8 cellular contexts compared by ENCODE assay signal in the genomic region with DNA sequence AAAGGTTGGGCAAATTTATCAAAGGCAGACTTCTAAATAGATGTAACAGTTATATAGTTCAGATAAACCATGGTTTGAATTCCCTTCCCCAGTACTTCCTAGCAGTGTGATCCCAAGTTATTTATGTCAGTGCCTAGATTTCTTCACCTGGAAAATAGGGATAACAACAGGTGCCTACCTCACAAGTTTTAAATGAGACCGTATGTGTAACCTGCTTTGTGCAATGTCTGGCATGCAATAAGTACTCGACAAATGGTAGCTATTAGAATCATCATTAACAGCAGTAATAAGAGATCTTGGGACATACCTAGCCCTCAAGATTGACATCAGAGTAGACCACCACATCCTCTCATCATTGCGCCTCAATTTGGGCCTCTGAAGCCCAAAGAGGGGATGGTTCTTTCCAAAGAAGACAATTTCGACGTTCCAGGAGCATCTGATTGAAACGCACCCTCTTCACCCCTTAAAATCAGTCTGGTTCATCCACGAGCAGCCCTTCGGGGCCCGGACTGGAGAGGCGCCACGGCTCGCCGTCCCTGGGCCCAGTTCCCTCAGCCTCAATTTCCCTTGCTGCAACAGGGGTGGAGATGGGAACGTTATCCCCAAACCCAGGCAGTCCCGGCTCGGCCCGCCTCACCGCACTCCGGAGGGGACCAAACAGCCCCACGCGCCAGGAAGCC. TPM values are rescaled to one million over a fixed set of nuclear protein-coding genes. Genes with fewer than 3 reads are reported as not detected.
A peak's percentile ranks its signal among the peaks of the same experiment; 100 is the strongest.
DNase-seq lines count a peak whose midpoint lies in the region; ATAC-seq and TF ChIP-seq lines count a peak whose summit lies in the region.

No MANE protein-coding gene starts in this region.

- TF ChIP-seq CTCF in heart left ventricle (IDR thresholded peaks at IDR 0.05), result no peak
- TF ChIP-seq CTCF in activated CD8-positive, alpha-beta T cell treated with anti-CD3 and anti-CD28 coated beads for 36 hours (IDR thresholded peaks at IDR 0.05), result no peak

- H3K4me3 Mint-ChIP-seq in activated CD8-positive, alpha-beta T cell treated with anti-CD3 and anti-CD28 coated beads for 36 hours, result peak overlapping the region; percentile 99
- H3K4me3 Mint-ChIP-seq in stimulated activated memory B cell treated with anti-CD40 and anti-IgM and Interleukin-4, amounts not matched to agents 10 μg/mL and 1 μg/mL and 100 μg/mL, for 72 hours, result peak overlapping the region; percentile 99

- peak overlapping the region; percentile 97 for H3K27ac Mint-ChIP-seq in activated CD8-positive, alpha-beta T cell treated with anti-CD3 and anti-CD28 coated beads for 36 hours
- peak overlapping the region; percentile 98 for H3K27ac Mint-ChIP-seq in stimulated activated memory B cell treated with anti-CD40 and anti-IgM and Interleukin-4, amounts not matched to agents 10 μg/mL and 1 μg/mL and 100 μg/mL, for 72 hours

- H3K4me3 ChIP-seq in heart left ventricle, result peak overlapping the region; percentile 60 to 96 (median 84)
- peak overlapping the region; percentile 88 for H3K4me3 ChIP-seq in iPS DF 6.9 (ENCODE audit: low read length)

- intact Hi-C loops in heart left ventricle (cut with DNase I) (loop anchor here in 4 of 10 donors (1.0 to 10.0 kb wide), 5 partner anchors 34 to 801 kb away; a partner anchor contains a TSS), left ventricle myocardium superior (cut with micrococcal nuclease) (no loop called here), left colon (cut with DNase I, micrococcal nuclease) (no loop called here)
- intact Hi-C loops in activated CD8-positive, alpha-beta T cell treated with anti-CD3 and anti-CD28 coated beads for 36 hours (cut with micrococcal nuclease), result loop anchor here (5.0 kb wide), 1 partner anchor 49 kb away; no protein-coding TSS in a partner anchor

- H3K9me3 ChIP-seq in heart left ventricle (no peaks in the 10 kb centered on the region), iPS DF 6.9 (ENCODE audit: control insufficient read depth, insufficient read depth, low read length) (no peaks in the 10 kb centered on the region)

- peaks cover 0 to 29% (median 12%) of the 10 kb centered on the region in 12 donors for H3K4me1 ChIP-seq in heart left ventricle
- H3K4me1 ChIP-seq in iPS DF 6.9 (ENCODE audit: control insufficient read depth, insufficient read depth, low read length), result no peaks in the 10 kb centered on the region; the same call in 1 of the 2 replicates

- no peaks in the 10 kb centered on the region for H3K9me3 Mint-ChIP-seq in activated CD8-positive, alpha-beta T cell treated with anti-CD3 and anti-CD28 coated beads for 36 hours
- no peaks in the 10 kb centered on the region for H3K9me3 Mint-ChIP-seq in stimulated activated memory B cell treated with anti-CD40 and anti-IgM and Interleukin-4, amounts not matched to agents 10 μg/mL and 1 μg/mL and 100 μg/mL, for 72 hours

- no peak for TF ChIP-seq POLR2A in heart left ventricle (IDR thresholded peaks at IDR 0.05)

- H3K27me3 ChIP-seq in heart left ventricle (no peaks in the 10 kb centered on the region), iPS DF 6.9 (ENCODE audit: control insufficient read depth, insufficient read depth, low read length) (no peaks in the 10 kb centered on the region)

- POLR2A ChIA-PET in activated CD8-positive, alpha-beta T cell treated with anti-CD3 and anti-CD28 coated beads for 36 hours (lab: Charles Lee), result interaction anchor here (1.3 to 1.6 kb wide), 3 partner anchors 14 to 33 kb away, joined by 3 read pairs; no protein-coding TSS in a partner anchor

- no peak for DNase-seq in heart left ventricle
- DNase-seq in left ventricle myocardium superior, result no peak
- no peak for DNase-seq in activated CD8-positive, alpha-beta T cell treated with anti-CD3 and anti-CD28 coated beads for 36 hours
- DNase-seq in iPS DF 6.9 (ENCODE audit: low read depth, low spot score), result no peak
- DNase-seq in left colon, result no peak
- DNase-seq in D341Med (ENCODE audit: low spot score), result no peak

- 0 to 1% (median 1%) methylated on average over 15 to 21 of the region's 21 CpGs for WGBS in heart left ventricle, 4 donors
- no CpG with 5 or more reads among the region's 21 CpGs for WGBS in iPS DF 6.9 (ENCODE audit: insufficient coverage, insufficient read length)

- H3K36me3 ChIP-seq in heart left ventricle (peaks cover 0 to 7% (median 3%) of the 10 kb centered on the region in 9 donors), iPS DF 6.9 (ENCODE audit: control insufficient read depth, insufficient read depth, low read length) (peaks cover under 1% of the 10 kb centered on the region; the same call in 1 of the 2 replicates)

- no peak for ATAC-seq in heart left ventricle
- ATAC-seq in left ventricle myocardium superior, result no peak
- peak; percentile 19 for ATAC-seq in HG03342 (IDR thresholded peaks at IDR 0.05; ENCODE audit: unreplicated experiment)
- ATAC-seq in activated CD8-positive, alpha-beta T cell treated with anti-CD3 and anti-CD28 coated beads for 36 hours, result no peak
- ATAC-seq in stimulated activated memory B cell treated with anti-CD40 and anti-IgM and Interleukin-4, amounts not matched to agents 10 μg/mL and 1 μg/mL and 100 μg/mL, for 72 hours, result peak; percentile 56
- no peak for ATAC-seq in left colon

- H3K27ac ChIP-seq in heart left ventricle (peak overlapping the region; percentile 74 to 98 (median 94)), iPS DF 6.9 (ENCODE audit: low read length) (no peak overlapping the region)

- H3K36me3 Mint-ChIP-seq in activated CD8-positive, alpha-beta T cell treated with anti-CD3 and anti-CD28 coated beads for 36 hours (ENCODE audit: low read depth), result peaks cover 55% of the 10 kb centered on the region
- peaks cover 11% of the 10 kb centered on the region for H3K36me3 Mint-ChIP-seq in stimulated activated memory B cell treated with anti-CD40 and anti-IgM and Interleukin-4, amounts not matched to agents 10 μg/mL and 1 μg/mL and 100 μg/mL, for 72 hours

- H3K4me1 Mint-ChIP-seq in activated CD8-positive, alpha-beta T cell treated with anti-CD3 and anti-CD28 coated beads for 36 hours (ENCODE audit: low read depth), result peaks cover 49% of the 10 kb centered on the region
- H3K4me1 Mint-ChIP-seq in stimulated activated memory B cell treated with anti-CD40 and anti-IgM and Interleukin-4, amounts not matched to agents 10 μg/mL and 1 μg/mL and 100 μg/mL, for 72 hours, result peaks cover 42% of the 10 kb centered on the region

- CTCF ChIA-PET in activated CD8-positive, alpha-beta T cell treated with anti-CD3 and anti-CD28 coated beads for 36 hours (lab: Charles Lee), result interaction anchor here (2.5 to 2.6 kb wide), 2 partner anchors 23 to 33 kb away, joined by 6 to 19 read pairs; no protein-coding TSS in a partner anchor

- no peaks in the 10 kb centered on the region for H3K27me3 Mint-ChIP-seq in activated CD8-positive, alpha-beta T cell treated with anti-CD3 and anti-CD28 coated beads for 36 hours
- H3K27me3 Mint-ChIP-seq in stimulated activated memory B cell treated with anti-CD40 and anti-IgM and Interleukin-4, amounts not matched to agents 10 μg/mL and 1 μg/mL and 100 μg/mL, for 72 hours, result no peaks in the 10 kb centered on the region

RNA-seq across cellular contexts. Expression of a gene that starts 0.5 kb away (rescaled TPM):
- total RNA-seq in heart left ventricle, result 10 to 100 TPM; 14.0 to 33.0 (median 16.1) TPM
- polyA plus RNA-seq in heart left ventricle, result 10 to 100 TPM in 1 of 2 donors, 1 to 10 TPM in 1; 6.2 to 15.1 TPM
- 14.3 TPM for total RNA-seq in left ventricle myocardium superior
- 10 to 100 TPM; 66.0 to 68.2 TPM for total RNA-seq in activated CD8-positive, alpha-beta T cell treated with anti-CD3 and anti-CD28 coated beads for 36 hours
- total RNA-seq in left colon, result 10 to 100 TPM; 47.8 to 72.1 TPM

RNA-seq across cellular contexts. Expression of a gene that starts 0.6 kb away (rescaled TPM):
- 10 to 100 TPM in 8 of 9 donors, 1 to 10 TPM in 1; 9.6 to 19.4 (median 13.2) TPM for total RNA-seq in heart left ventricle
- polyA plus RNA-seq in heart left ventricle, result 1 to 10 TPM; 5.7 to 8.5 TPM
- total RNA-seq in left ventricle myocardium superior, result 10.4 TPM
- total RNA-seq in activated CD8-positive, alpha-beta T cell treated with anti-CD3 and anti-CD28 coated beads for 36 hours, result 10 to 100 TPM; 31.5 to 36.5 TPM
- total RNA-seq in left colon, result 10 to 100 TPM; 19.7 to 24.2 TPM

RNA-seq across cellular contexts. Expression of a gene that starts 30.3 kb away (rescaled TPM):
- not detected for total RNA-seq in heart left ventricle
- polyA plus RNA-seq in heart left ventricle, result not detected
- not detected for total RNA-seq in left ventricle myocardium superior
- total RNA-seq in activated CD8-positive, alpha-beta T cell treated with anti-CD3 and anti-CD28 coated beads for 36 hours, result not detected
- not detected for total RNA-seq in left colon

Comparison
In these comparisons a context has a peak if more than half of its experiments do, and no peak if none do; other contexts are left out.
1. ATAC-seq: peak in HG03342 (single experiment) and stimulated activated memory B cell treated with anti-CD40 and anti-IgM and Interleukin-4, amounts not matched to agents 10 μg/mL and 1 μg/mL and 100 μg/mL, for 72 hours (single experiment); none in heart left ventricle (0 of 4), left ventricle myocardium superior (single experiment), activated CD8-positive, alpha-beta T cell treated with anti-CD3 and anti-CD28 coated beads for 36 hours (single experiment) and left colon (single experiment).